In the genomic region with DNA sequence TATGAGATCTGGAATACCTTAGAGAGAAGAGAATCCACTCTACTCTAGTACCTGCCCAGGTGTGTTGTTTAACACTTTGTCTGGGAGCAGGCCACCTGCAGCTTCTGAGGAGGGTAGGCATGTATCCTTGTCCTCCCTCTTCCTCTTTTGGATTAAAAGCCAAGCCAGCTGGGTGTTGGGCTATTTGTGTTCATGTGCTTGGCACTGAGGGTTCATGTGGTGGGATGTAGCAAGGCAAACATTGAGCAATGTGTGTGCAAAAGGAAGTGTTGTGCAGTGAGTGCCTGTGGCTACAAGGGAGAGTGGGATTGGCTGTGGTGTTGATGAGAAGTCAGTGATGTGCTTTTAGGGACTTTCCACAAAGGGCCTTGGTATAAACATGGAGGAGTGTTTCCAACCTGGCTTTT, we compare ENCODE assay signal across 1 cellular context.
TF ChIP-seq lines count a peak whose summit lies in the region.

No MANE protein-coding gene starts in this region.

TF ChIP-seq in SK-N-SH treated with all-trans-retinoic acid at 6 μM for 48 hours, 23 proteins besides CTCF, POLR2A, EP300 and RAD21 (continued from another document):
- TF ChIP-seq, protein P1, sequence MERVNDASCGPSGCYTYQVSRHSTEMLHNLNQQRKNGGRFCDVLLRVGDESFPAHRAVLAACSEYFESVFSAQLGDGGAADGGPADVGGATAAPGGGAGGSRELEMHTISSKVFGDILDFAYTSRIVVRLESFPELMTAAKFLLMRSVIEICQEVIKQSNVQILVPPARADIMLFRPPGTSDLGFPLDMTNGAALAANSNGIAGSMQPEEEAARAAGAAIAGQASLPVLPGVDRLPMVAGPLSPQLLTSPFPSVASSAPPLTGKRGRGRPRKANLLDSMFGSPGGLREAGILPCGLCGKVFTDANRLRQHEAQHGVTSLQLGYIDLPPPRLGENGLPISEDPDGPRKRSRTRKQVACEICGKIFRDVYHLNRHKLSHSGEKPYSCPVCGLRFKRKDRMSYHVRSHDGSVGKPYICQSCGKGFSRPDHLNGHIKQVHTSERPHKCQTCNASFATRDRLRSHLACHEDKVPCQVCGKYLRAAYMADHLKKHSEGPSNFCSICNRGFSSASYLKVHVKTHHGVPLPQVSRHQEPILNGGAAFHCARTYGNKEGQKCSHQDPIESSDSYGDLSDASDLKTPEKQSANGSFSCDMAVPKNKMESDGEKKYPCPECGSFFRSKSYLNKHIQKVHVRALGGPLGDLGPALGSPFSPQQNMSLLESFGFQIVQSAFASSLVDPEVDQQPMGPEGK (CRISPR knock-in tag; IDR thresholded peaks at IDR 0.05; ENCODE audit: borderline replicate concordance) = no peak
- TF ChIP-seq ARNTL (CRISPR knock-in tag; IDR thresholded peaks at IDR 0.05; ENCODE audit: borderline replicate concordance, low read depth) = no peak
- no peak for TF ChIP-seq GLIS3 (CRISPR knock-in tag; IDR thresholded peaks at IDR 0.05)
- TF ChIP-seq, protein P2, sequence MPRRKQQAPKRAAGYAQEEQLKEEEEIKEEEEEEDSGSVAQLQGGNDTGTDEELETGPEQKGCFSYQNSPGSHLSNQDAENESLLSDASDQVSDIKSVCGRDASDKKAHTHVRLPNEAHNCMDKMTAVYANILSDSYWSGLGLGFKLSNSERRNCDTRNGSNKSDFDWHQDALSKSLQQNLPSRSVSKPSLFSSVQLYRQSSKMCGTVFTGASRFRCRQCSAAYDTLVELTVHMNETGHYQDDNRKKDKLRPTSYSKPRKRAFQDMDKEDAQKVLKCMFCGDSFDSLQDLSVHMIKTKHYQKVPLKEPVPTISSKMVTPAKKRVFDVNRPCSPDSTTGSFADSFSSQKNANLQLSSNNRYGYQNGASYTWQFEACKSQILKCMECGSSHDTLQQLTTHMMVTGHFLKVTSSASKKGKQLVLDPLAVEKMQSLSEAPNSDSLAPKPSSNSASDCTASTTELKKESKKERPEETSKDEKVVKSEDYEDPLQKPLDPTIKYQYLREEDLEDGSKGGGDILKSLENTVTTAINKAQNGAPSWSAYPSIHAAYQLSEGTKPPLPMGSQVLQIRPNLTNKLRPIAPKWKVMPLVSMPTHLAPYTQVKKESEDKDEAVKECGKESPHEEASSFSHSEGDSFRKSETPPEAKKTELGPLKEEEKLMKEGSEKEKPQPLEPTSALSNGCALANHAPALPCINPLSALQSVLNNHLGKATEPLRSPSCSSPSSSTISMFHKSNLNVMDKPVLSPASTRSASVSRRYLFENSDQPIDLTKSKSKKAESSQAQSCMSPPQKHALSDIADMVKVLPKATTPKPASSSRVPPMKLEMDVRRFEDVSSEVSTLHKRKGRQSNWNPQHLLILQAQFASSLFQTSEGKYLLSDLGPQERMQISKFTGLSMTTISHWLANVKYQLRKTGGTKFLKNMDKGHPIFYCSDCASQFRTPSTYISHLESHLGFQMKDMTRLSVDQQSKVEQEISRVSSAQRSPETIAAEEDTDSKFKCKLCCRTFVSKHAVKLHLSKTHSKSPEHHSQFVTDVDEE (CRISPR knock-in tag; IDR thresholded peaks at IDR 0.05) = no peak
- TF ChIP-seq ZC3H10 (CRISPR knock-in tag; IDR thresholded peaks at IDR 0.05) = no peak
